ENCODE assay signal across 14 cellular contexts in genomic region chr15:61528590-61528929, GRCh38.
DNase-seq lines count a peak whose midpoint lies in the region; ATAC-seq and TF ChIP-seq lines count a peak whose summit lies in the region.
"Had no signal": no experiment of that assay in that cellular context is flagged by ENCODE, and none has a peak within 500 bp of the region (broad histone marks: within the 10 kb centered on the region; RNA-seq: fewer than 3 reads in every experiment).

No MANE protein-coding gene starts in this region.

- H3K27me3 Mint-ChIP-seq in endothelial cell (ENCODE audit: unreplicated experiment), result no peaks in the 10 kb centered on the region

- no peaks in the 10 kb centered on the region for H3K9me3 Mint-ChIP-seq in endothelial cell (ENCODE audit: unreplicated experiment)
- H3K9me3 Mint-ChIP-seq: activated CD4-positive, alpha-beta T cell treated with anti-CD3 and anti-CD28 coated beads, Interleukin-2, amount 10 ng/mL, durations not matched to agents 24 days and 14 days had no signal

- no peak for ATAC-seq in GM18505 (IDR thresholded peaks at IDR 0.05; ENCODE audit: unreplicated experiment)
- no peak for ATAC-seq in GM19452 (IDR thresholded peaks at IDR 0.05; ENCODE audit: unreplicated experiment)
- no peak for ATAC-seq in upper lobe of right lung

- no peak for TF ChIP-seq POLR2A in GM18505 (IDR thresholded peaks at IDR 0.05; ENCODE audit: borderline replicate concordance, extremely low read depth, insufficient read depth, insufficient read length)

- DNase-seq in NCI-H82 (lab: John Stamatoyannopoulos, UW) (peak; percentile 45), NCI-H82 treated with DMSO at 0.1 percent for 48 hours (lab: John Stamatoyannopoulos, UW; ENCODE audit: unreplicated experiment) (no peak), NAMALWA (ENCODE audit: low spot score) (peak; percentile 1), endothelial cell (ENCODE audit: low spot score) (no peak), retinal pigment epithelial cell (ENCODE audit: low read depth) (peak; percentile 17), upper lobe of right lung (no peak)
- DNase-seq: activated CD4-positive, alpha-beta T cell treated with anti-CD3 and anti-CD28 coated beads, Interleukin-2, amount 10 ng/mL, durations not matched to agents 24 days and 14 days; activated naive CD4-positive, alpha-beta T cell treated with Interleukin-2 at 50 U/mL for 16 hours; NCI-H2029 treated with DMSO at 0.1 percent for 48 hours; small intestine had no signal

- H3K4me3 ChIP-seq in retinal pigment epithelial cell (ENCODE audit: low read length) (no peak overlapping the region), upper lobe of right lung (no peak overlapping the region)
- H3K4me3 ChIP-seq: ascending aorta, suprapubic skin had no signal

- H3K36me3 Mint-ChIP-seq in endothelial cell (ENCODE audit: low read depth, unreplicated experiment), result no peaks in the 10 kb centered on the region

- peak overlapping the region; percentile 83 for H3K27ac Mint-ChIP-seq in endothelial cell (ENCODE audit: unreplicated experiment)
- H3K27ac Mint-ChIP-seq: activated CD4-positive, alpha-beta T cell treated with anti-CD3 and anti-CD28 coated beads, Interleukin-2, amount 10 ng/mL, durations not matched to agents 24 days and 14 days had no signal

- H3K4me1 ChIP-seq in upper lobe of right lung, result no peaks in the 10 kb centered on the region
- H3K4me1 ChIP-seq: ascending aorta, suprapubic skin had no signal

- no peaks in the 10 kb centered on the region for H3K9me3 ChIP-seq in upper lobe of right lung
- H3K9me3 ChIP-seq: ascending aorta, suprapubic skin had no signal

- H3K4me3 Mint-ChIP-seq in endothelial cell (ENCODE audit: unreplicated experiment), result no peak overlapping the region
- H3K4me3 Mint-ChIP-seq: activated CD4-positive, alpha-beta T cell treated with anti-CD3 and anti-CD28 coated beads, Interleukin-2, amount 10 ng/mL, durations not matched to agents 24 days and 14 days had no signal

- intact Hi-C loops in upper lobe of right lung (cut with DNase I), result no loop called here

- no peaks in the 10 kb centered on the region for H3K27me3 ChIP-seq in upper lobe of right lung
- H3K27me3 ChIP-seq: ascending aorta, suprapubic skin had no signal

- H3K36me3 ChIP-seq in upper lobe of right lung, result no peaks in the 10 kb centered on the region
- H3K36me3 ChIP-seq: ascending aorta, suprapubic skin had no signal

- TF ChIP-seq CTCF in endothelial cell (IDR thresholded peaks at IDR 0.05; ENCODE audit: unreplicated experiment) (no peak), retinal pigment epithelial cell (conservative IDR thresholded peaks at IDR 0.05; ENCODE audit: low read depth, low read length) (no peak), upper lobe of right lung (IDR thresholded peaks at IDR 0.05) (no peak)

- H3K27ac ChIP-seq in upper lobe of right lung, result no peak overlapping the region
- H3K27ac ChIP-seq: ascending aorta, suprapubic skin had no signal

- H3K4me1 Mint-ChIP-seq in endothelial cell (ENCODE audit: unreplicated experiment), result peaks cover 51% of the 10 kb centered on the region

Comparison
In these comparisons a context has a peak if more than half of its experiments do, and no peak if none do; other contexts are left out.
1. DNase-seq: peak in NCI-H82 (single experiment), NAMALWA (single experiment) and retinal pigment epithelial cell (single experiment); none in NCI-H82 treated with DMSO at 0.1 percent for 48 hours (single experiment), endothelial cell (single experiment) and upper lobe of right lung (single experiment).